ENCODE assay signal across 8 cellular contexts in the genomic region with DNA sequence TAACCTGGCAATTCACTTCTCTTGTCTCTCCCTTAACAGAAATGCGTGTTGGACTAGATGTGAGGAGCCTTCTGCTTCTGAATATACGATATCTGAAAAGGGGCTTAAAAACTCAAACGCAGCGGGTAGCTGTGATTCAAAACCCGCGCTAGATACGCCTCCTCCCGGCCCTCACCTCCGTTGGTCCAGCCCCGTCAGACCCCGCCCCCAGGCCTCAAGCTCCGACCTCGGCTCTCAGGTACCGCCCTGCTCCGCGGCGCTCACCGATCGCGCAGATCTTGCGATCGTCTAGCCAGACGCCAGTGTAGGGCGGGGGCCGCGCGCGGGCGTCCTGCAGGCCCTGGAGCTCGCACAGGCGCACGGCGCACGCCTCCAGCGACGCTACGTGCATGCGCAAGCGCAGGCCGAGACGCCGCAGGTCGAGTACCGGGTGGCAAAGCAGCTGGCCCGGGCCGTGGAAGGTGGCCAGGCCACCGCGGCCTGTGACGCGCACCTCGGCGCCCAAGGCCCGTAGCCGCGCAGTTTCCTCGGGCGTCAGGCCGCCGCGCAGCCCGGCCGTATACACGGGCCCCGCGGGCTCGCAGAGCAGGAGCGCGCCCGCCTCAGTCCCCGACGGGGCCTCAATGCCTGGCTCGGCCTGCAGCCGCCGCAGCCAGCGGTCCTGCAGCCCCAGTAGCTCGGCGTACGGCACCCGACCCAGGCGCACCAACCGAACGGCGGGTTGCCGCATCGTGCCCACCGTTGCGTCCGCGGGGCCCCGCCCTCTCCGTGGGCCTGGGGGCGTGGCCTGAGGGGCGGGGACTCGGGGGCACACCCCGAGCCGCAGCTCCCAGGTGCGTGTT. TPM values are rescaled to one million over a fixed set of nuclear protein-coding genes. Genes with fewer than 3 reads are reported as not detected.
DNase-seq lines count a peak whose midpoint lies in the region; ATAC-seq and TF ChIP-seq lines count a peak whose summit lies in the region.

A gene (minus strand): TSS at position 751 of the 842 bp plus-strand sequence. CDS start 21 bp downstream, at position 730.

- DNase-seq in C1 segment of cervical spinal cord (lab: John Stamatoyannopoulos, UW) = peak; percentile 35 to 96 (median 83)
- peak; percentile 96 for DNase-seq in NCI-H526 treated with DMSO at 0.1 percent for 48 hours (lab: John Stamatoyannopoulos, UW)
- peak; percentile 98 for DNase-seq in activated CD4-positive, alpha-beta T cell treated with anti-CD3 and anti-CD28 coated beads, Interleukin-2, amount 50 U/mL, for 1 hour
- peak; percentile 98 for DNase-seq in dermis blood vessel endothelial cell
- peak; percentile 99 to 100 for DNase-seq in left lung
- DNase-seq in stimulated activated CD4-positive, alpha-beta T cell treated with anti-CD3 and anti-CD28 coated beads, Interleukin-2, amount 100 ng/mL, for 4 hours (ENCODE audit: low read depth) = peak; percentile 98

- no peaks in the 10 kb centered on the region for H3K9me3 ChIP-seq in left lung

- no peaks in the 10 kb centered on the region for H3K27me3 ChIP-seq in left lung

- H3K36me3 ChIP-seq in left lung = no peaks in the 10 kb centered on the region

- ATAC-seq in GM19351 (IDR thresholded peaks at IDR 0.05; ENCODE audit: unreplicated experiment) (peak; percentile 97), HG03520 (IDR thresholded peaks at IDR 0.05; ENCODE audit: unreplicated experiment) (peak; percentile 96), left lung (peak; percentile 98)

- no peak for TF ChIP-seq CTCF in left lung (IDR thresholded peaks at IDR 0.05)

- H3K4me3 ChIP-seq in left lung = peak within 1 kb of the TSS; percentile 91 to 95

- peaks cover 6 to 19% of the 10 kb centered on the region in 2 donors for H3K4me1 ChIP-seq in left lung

- intact Hi-C loops in left lung (cut with DNase I) = no loop called here

- H3K27ac ChIP-seq in left lung = peak within 1 kb of the TSS; percentile 99

RNA-seq across cellular contexts. Expression of the gene that starts here (rescaled TPM):
- total RNA-seq in dermis blood vessel endothelial cell (3.0 and 3.6 TPM in 2 replicates), left lung (1 to 10 TPM; 1.8 to 6.0 TPM)

Comparison
In these comparisons a context has a peak if more than half of its experiments do, and no peak if none do; other contexts are left out.
1. Peak in every context shown above with its lines: DNase-seq, ATAC-seq, H3K4me3 ChIP-seq and H3K27ac ChIP-seq.